In genomic region chr9:127256324-127256723, GRCh38 we compare ENCODE assay signal across 32 cellular contexts.
"Had no signal": no experiment of that assay in that cellular context is flagged by ENCODE, and none has a peak within 500 bp of the region (broad histone marks: within the 10 kb centered on the region; RNA-seq: fewer than 3 reads in every experiment).

No MANE protein-coding gene starts in this region.

- H3K36me3 ChIP-seq: adrenal gland, breast epithelium, MG63, SJSA1 had no signal

- H3K9me3 Mint-ChIP-seq: activated B cell treated with CpG ODN at 0.5 μM for 24 hours; activated CD4-positive, alpha-beta memory T cell treated with anti-CD3 and anti-CD28 coated beads for 36 hours; activated naive CD4-positive, alpha-beta T cell treated with anti-CD3 and anti-CD28 coated beads for 36 hours; activated naive CD4-positive, alpha-beta T cell treated with anti-CD3 and anti-CD28 coated beads, Interleukin-2, amount 50 U/mL, for 72 hours; activated T-cell treated with anti-CD3 and anti-CD28 coated beads, Interleukin-2, amount 50 U/mL, for 4 hours; activated T-helper 1 cell treated with anti-CD3 and anti-CD28 coated beads, Interleukin-12 subunit alpha, Interleukin-12 subunit beta, Interleukin-2, Interleukin-4 antibody, amounts not matched to agents 30 ng/mL and 10 ng/mL and 1 ng/mL, durations not matched to agents 14 hours and 24 hours and 36 hours; T-helper 1 cell treated with Interleukin-12 subunit alpha and Interleukin-12 subunit beta and Interleukin-4 antibody, amounts not matched to agents 30 μg/mL and 1 μg/mL, for 36 hours; T-helper 2 cell treated with Interferon-gamma antibody and Interleukin-4, amounts not matched to agents 5 μg/mL and 100 μg/mL, for 36 hours had no signal

- ATAC-seq: activated naive CD4-positive, alpha-beta T cell treated with anti-CD3 and anti-CD28 coated beads, Interleukin-2, amount 50 U/mL, for 72 hours; activated T-cell treated with anti-CD3 and anti-CD28 coated beads, Interleukin-2, amount 50 U/mL, for 4 hours; body of pancreas; Panc1 had no signal

- H3K4me3 Mint-ChIP-seq: activated B cell treated with CpG ODN at 0.5 μM for 24 hours; activated CD4-positive, alpha-beta memory T cell treated with anti-CD3 and anti-CD28 coated beads for 36 hours; activated naive CD4-positive, alpha-beta T cell treated with anti-CD3 and anti-CD28 coated beads for 36 hours; activated T-cell treated with anti-CD3 and anti-CD28 coated beads, Interleukin-2, amount 50 U/mL, for 4 hours; activated T-helper 1 cell treated with anti-CD3 and anti-CD28 coated beads, Interleukin-12 subunit alpha, Interleukin-12 subunit beta, Interleukin-2, Interleukin-4 antibody, amounts not matched to agents 30 ng/mL and 10 ng/mL and 1 ng/mL, durations not matched to agents 14 hours and 24 hours and 36 hours; T-helper 1 cell treated with Interleukin-12 subunit alpha and Interleukin-12 subunit beta and Interleukin-4 antibody, amounts not matched to agents 30 μg/mL and 1 μg/mL, for 36 hours; T-helper 2 cell treated with Interferon-gamma antibody and Interleukin-4, amounts not matched to agents 5 μg/mL and 100 μg/mL, for 36 hours had no signal

- H3K27ac Mint-ChIP-seq: activated B cell treated with CpG ODN at 0.5 μM for 24 hours; activated CD4-positive, alpha-beta memory T cell treated with anti-CD3 and anti-CD28 coated beads for 36 hours; activated naive CD4-positive, alpha-beta T cell treated with anti-CD3 and anti-CD28 coated beads for 36 hours; activated naive CD4-positive, alpha-beta T cell treated with anti-CD3 and anti-CD28 coated beads, Interleukin-2, amount 50 U/mL, for 72 hours; activated T-helper 1 cell treated with anti-CD3 and anti-CD28 coated beads, Interleukin-12 subunit alpha, Interleukin-12 subunit beta, Interleukin-2, Interleukin-4 antibody, amounts not matched to agents 30 ng/mL and 10 ng/mL and 1 ng/mL, durations not matched to agents 14 hours and 24 hours and 36 hours; T-helper 1 cell treated with Interleukin-12 subunit alpha and Interleukin-12 subunit beta and Interleukin-4 antibody, amounts not matched to agents 30 μg/mL and 1 μg/mL, for 36 hours; T-helper 2 cell treated with Interferon-gamma antibody and Interleukin-4, amounts not matched to agents 5 μg/mL and 100 μg/mL, for 36 hours had no signal

- H3K9me3 ChIP-seq: adrenal gland, body of pancreas, breast epithelium, MG63, SJSA1, SK-N-SH had no signal

- H3K27me3 Mint-ChIP-seq: activated B cell treated with CpG ODN at 0.5 μM for 24 hours; activated CD4-positive, alpha-beta memory T cell treated with anti-CD3 and anti-CD28 coated beads for 36 hours had no signal

- H3K27me3 ChIP-seq: adrenal gland, body of pancreas, breast epithelium, MG63, SJSA1 had no signal

- H3K4me3 ChIP-seq: adrenal gland, body of pancreas, breast epithelium, MG63, SJSA1 had no signal

- H3K4me1 Mint-ChIP-seq: activated B cell treated with CpG ODN at 0.5 μM for 24 hours had no signal

- H3K4me1 ChIP-seq: adrenal gland, body of pancreas, breast epithelium, SJSA1 had no signal

- H3K27ac ChIP-seq: adrenal gland, body of pancreas, breast epithelium, SJSA1 had no signal

- H3K36me3 Mint-ChIP-seq: activated CD4-positive, alpha-beta memory T cell treated with anti-CD3 and anti-CD28 coated beads for 36 hours; activated naive CD4-positive, alpha-beta T cell treated with anti-CD3 and anti-CD28 coated beads, Interleukin-2, amount 50 U/mL, for 72 hours had no signal

- DNase-seq: activated B cell treated with CpG ODN at 0.5 μM for 24 hours; activated CD4-positive, alpha-beta memory T cell treated with anti-CD3 and anti-CD28 coated beads for 36 hours; activated CD4-positive, alpha-beta T cell treated with anti-CD3 and anti-CD28 coated beads for 4 hours; activated CD4-positive, alpha-beta T cell treated with anti-CD3 and anti-CD28 coated beads, Interleukin-2, amount 50 U/mL, for 1 hour; activated CD4-positive, CD25-positive, alpha-beta regulatory T cell treated with anti-CD3 and anti-CD28 coated beads, Interleukin-2, amount 50 U/mL, for 72 hours; activated CD8-positive, alpha-beta memory T cell treated with anti-CD3 and anti-CD28 coated beads, Interleukin-2, amount 50 U/mL, for 4 hours; activated gamma-delta T cell treated with Interleukin-2 at 50 U/mL for 16 hours; activated naive CD4-positive, alpha-beta T cell treated with anti-CD3 and anti-CD28 coated beads for 36 hours; activated T-cell treated with anti-CD3 and anti-CD28 coated beads for 4 hours; activated T-cell treated with anti-CD3 and anti-CD28 coated beads, Interleukin-2, amount 50 U/mL, for 4 hours; adrenal gland; Kasumi-1; KG1; MG63; NCI-H1048; NCI-H1105 treated with DMSO at 0.1 percent for 48 hours; NCI-H1436; NCI-H1694 treated with DMSO at 0.1 percent for 48 hours; NCI-H2029; NCI-H2227 treated with DMSO at 0.1 percent for 48 hours; NCI-H446; NCI-H510A treated with DMSO at 0.1 percent for 48 hours; SHP77 treated with DMSO at 0.1 percent for 48 hours; SK-N-SH had no signal
